12 cellular contexts compared by ENCODE assay signal in the genomic region with DNA sequence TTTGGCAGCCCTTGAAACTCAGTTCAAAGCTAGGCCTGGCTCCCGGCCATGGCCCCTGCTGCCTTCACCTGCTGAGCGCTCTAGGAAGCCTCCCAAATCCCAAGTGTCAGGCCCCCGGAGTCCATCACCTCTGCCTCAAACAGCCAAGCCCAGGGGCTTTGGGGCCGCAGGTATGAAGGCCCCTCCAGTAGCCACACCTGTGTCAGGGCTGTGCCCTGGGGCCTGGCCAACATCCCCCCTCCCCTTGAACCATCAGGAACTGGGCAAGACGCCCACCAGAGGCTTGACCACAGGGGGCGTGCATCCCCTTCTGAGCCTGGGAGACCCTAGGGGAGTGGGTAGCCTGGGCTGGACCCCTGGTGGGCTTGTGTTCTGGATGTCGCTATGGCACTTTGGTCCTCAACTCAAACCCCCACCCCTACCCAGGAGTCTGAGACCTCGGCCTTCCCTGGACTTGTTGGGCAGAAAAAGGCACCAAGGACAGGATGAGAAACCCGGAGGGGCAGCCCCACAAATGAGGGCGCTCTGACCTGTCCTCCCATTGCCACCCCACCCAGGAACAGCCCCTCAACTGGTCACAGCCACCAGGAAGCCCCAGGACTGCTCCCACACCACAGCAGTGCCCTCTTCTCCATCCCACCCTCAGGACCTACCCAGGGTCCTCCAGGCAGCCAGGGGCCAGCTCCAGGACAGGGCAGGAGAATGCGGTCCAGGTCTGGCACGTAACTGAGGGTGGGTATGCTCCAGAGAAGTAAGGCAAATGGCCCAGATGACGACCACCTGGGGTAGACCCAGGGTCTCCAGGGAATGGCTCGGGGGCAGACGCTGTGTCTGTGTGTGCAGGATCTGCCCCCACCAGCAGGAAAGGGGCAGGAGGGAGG. TPM values are rescaled to one million over a fixed set of nuclear protein-coding genes. Genes with fewer than 3 reads are reported as not detected.
A peak's percentile ranks its signal among the peaks of the same experiment; 100 is the strongest.
DNase-seq lines count a peak whose midpoint lies in the region; ATAC-seq and TF ChIP-seq lines count a peak whose summit lies in the region.
"Had no signal": no experiment of that assay in that cellular context is flagged by ENCODE, and none has a peak within 500 bp of the region (broad histone marks: within the 10 kb centered on the region; RNA-seq: fewer than 3 reads in every experiment).

No MANE protein-coding gene starts in this region.

- no peak overlapping the region for H4K91ac ChIP-seq in H9 (ENCODE audit: insufficient read length, low read depth, low read length)

- no peak overlapping the region for H2AK5ac ChIP-seq in H9 (ENCODE audit: insufficient read length, low read length)

- H3T11ph ChIP-seq in H9 (ENCODE audit: low read length), result no peak overlapping the region

- H3K23me2 ChIP-seq in H9 (ENCODE audit: insufficient read length, low read depth, low read length, poor library complexity, severe bottlenecking), result peaks cover 18% of the 10 kb centered on the region

- H3K27me3 ChIP-seq in H9 (ENCODE audit: insufficient read depth, low read length) (no peaks in the 10 kb centered on the region), osteoblast (ENCODE audit: insufficient read depth, low read length) (no peaks in the 10 kb centered on the region)

- H3K4me3 ChIP-seq in osteoblast (ENCODE audit: insufficient read depth, low read length), result no peak overlapping the region

- H3K4me1 ChIP-seq in H9 (ENCODE audit: insufficient read depth, low read length) (no peaks in the 10 kb centered on the region), osteoblast (ENCODE audit: insufficient read depth, low read length) (peaks cover 17% of the 10 kb centered on the region)

- H2AFZ ChIP-seq in H9 (ENCODE audit: low read length) (no peak overlapping the region), osteoblast (ENCODE audit: low read length) (no peak overlapping the region)

- peaks cover 2 to 6% of the 10 kb centered on the region in 2 donors for H3K36me3 Mint-ChIP-seq in activated T-cell treated with anti-CD3 and anti-CD28 coated beads, Interleukin-2, amount 50 U/mL, for 72 hours (ENCODE audit: insufficient read depth in 2 of 2)
- H3K36me3 Mint-ChIP-seq in H9 (ENCODE audit: insufficient read depth in 1 of 3, low read depth in 3 of 3), result peaks cover 2 to 18% (median 15%) of the 10 kb centered on the region in 3 experiments; a peak in 6 of 7 replicates
- H3K36me3 Mint-ChIP-seq in activated T-helper 1 cell treated with anti-CD3 and anti-CD28 coated beads, Interleukin-12 subunit alpha, Interleukin-12 subunit beta, Interleukin-2, Interleukin-4 antibody, amounts not matched to agents 30 ng/mL and 10 ng/mL and 1 ng/mL, durations not matched to agents 14 hours and 24 hours and 36 hours (ENCODE audit: low read depth), result peaks cover 17% of the 10 kb centered on the region

- H3K27ac ChIP-seq in H9 (ENCODE audit: insufficient read length, low read depth, low read length) (no peak overlapping the region), osteoblast (ENCODE audit: low read depth, low read length) (no peak overlapping the region)

- ATAC-seq in activated T-cell treated with anti-CD3 and anti-CD28 coated beads, Interleukin-2, amount 50 U/mL, for 72 hours (replicated peaks in 1 of 2), result no peak
- ATAC-seq in HG03342 (IDR thresholded peaks at IDR 0.05; ENCODE audit: unreplicated experiment), result no peak

- TF ChIP-seq CTCF in H9 (conservative IDR thresholded peaks at IDR 0.05) (no peak), osteoblast (IDR thresholded peaks at IDR 0.05; ENCODE audit: extremely low read depth, low read depth, low read length) (no peak)

- peak overlapping the region in 1 of 2 donors; percentile 41 for H3K4me3 Mint-ChIP-seq in activated T-cell treated with anti-CD3 and anti-CD28 coated beads, Interleukin-2, amount 50 U/mL, for 72 hours
- peak overlapping the region in 1 of 2 experiments; percentile 14; a peak in 1 of 5 replicates for H3K4me3 Mint-ChIP-seq in H9
- H3K4me3 Mint-ChIP-seq in activated T-helper 1 cell treated with anti-CD3 and anti-CD28 coated beads, Interleukin-12 subunit alpha, Interleukin-12 subunit beta, Interleukin-2, Interleukin-4 antibody, amounts not matched to agents 30 ng/mL and 10 ng/mL and 1 ng/mL, durations not matched to agents 14 hours and 24 hours and 36 hours, result no peak overlapping the region

- no peak overlapping the region for H2BK15ac ChIP-seq in H9 (ENCODE audit: low read depth, low read length)

- no peak overlapping the region for H3K56ac ChIP-seq in H9 (ENCODE audit: insufficient read length, low read depth, low read length)

- DNase-seq in activated T-cell treated with anti-CD3 and anti-CD28 coated beads, Interleukin-2, amount 50 U/mL, for 72 hours, result no peak
- DNase-seq in activated T-cell treated with anti-CD3 and anti-CD28 coated beads, Interleukin-2, amount 50 U/mL, for 1 hour, result no peak
- DNase-seq in H9 (peak; percentile 27), osteoblast (ENCODE audit: insufficient read length, low spot score, missing footprints) (peak; percentile 83), DMS153 (lab: John Stamatoyannopoulos, UW) (no peak), SIG-M5 treated with dmso at 0.1 percent for 504 hours (lab: John Stamatoyannopoulos, UW; ENCODE audit: unreplicated experiment) (no peak)
- DNase-seq in activated T-helper 1 cell treated with anti-CD3 and anti-CD28 coated beads, Interleukin-12 subunit alpha, Interleukin-12 subunit beta, Interleukin-2, Interleukin-4 antibody, amounts not matched to agents 30 ng/mL and 10 ng/mL and 1 ng/mL, durations not matched to agents 14 hours and 24 hours and 36 hours (ENCODE audit: low spot score), result no peak
- DNase-seq: amygdala, glutamatergic neuron, mesendoderm, MM.1S had no signal

- no CpG with 5 or more reads among the region's 15 CpGs for WGBS in H9 (ENCODE audit: extremely low coverage, insufficient read length, low lambda C conversion rate)

- no peak overlapping the region for H3K9ac ChIP-seq in H9 (ENCODE audit: extremely low read depth, insufficient read length, low read length)

- no peak overlapping the region for H3K18ac ChIP-seq in H9 (ENCODE audit: insufficient read length, low read depth, low read length)

- no peak overlapping the region for H2BK12ac ChIP-seq in H9 (ENCODE audit: insufficient read length, low read depth, low read length)

- H3K27ac Mint-ChIP-seq in activated T-cell treated with anti-CD3 and anti-CD28 coated beads, Interleukin-2, amount 50 U/mL, for 72 hours, result peak overlapping the region; percentile 77
- H3K27ac Mint-ChIP-seq in H9, result peak overlapping the region in 1 of 3 experiments; percentile 80; a peak in 2 of 7 replicates
- H3K27ac Mint-ChIP-seq in activated T-helper 1 cell treated with anti-CD3 and anti-CD28 coated beads, Interleukin-12 subunit alpha, Interleukin-12 subunit beta, Interleukin-2, Interleukin-4 antibody, amounts not matched to agents 30 ng/mL and 10 ng/mL and 1 ng/mL, durations not matched to agents 14 hours and 24 hours and 36 hours, result peak overlapping the region; percentile 44

- H3K23ac ChIP-seq in H9 (ENCODE audit: insufficient read length, low read depth, low read length), result no peak overlapping the region

- no peaks in the 10 kb centered on the region for H3K27me3 Mint-ChIP-seq in activated T-cell treated with anti-CD3 and anti-CD28 coated beads, Interleukin-2, amount 50 U/mL, for 72 hours (ENCODE audit: low read depth)
- H3K27me3 Mint-ChIP-seq in H9 (ENCODE audit: low read depth), result no peaks in the 10 kb centered on the region; the same call in 1 of the 2 replicates
- no peaks in the 10 kb centered on the region for H3K27me3 Mint-ChIP-seq in activated T-helper 1 cell treated with anti-CD3 and anti-CD28 coated beads, Interleukin-12 subunit alpha, Interleukin-12 subunit beta, Interleukin-2, Interleukin-4 antibody, amounts not matched to agents 30 ng/mL and 10 ng/mL and 1 ng/mL, durations not matched to agents 14 hours and 24 hours and 36 hours (ENCODE audit: insufficient read depth)

- H2BK5ac ChIP-seq in H9 (ENCODE audit: insufficient read length, low read length), result no peak overlapping the region

- no peak overlapping the region for H4K5ac ChIP-seq in H9 (ENCODE audit: insufficient read length, low read depth, low read length)

- H3K9me3 Mint-ChIP-seq in activated T-cell treated with anti-CD3 and anti-CD28 coated beads, Interleukin-2, amount 50 U/mL, for 72 hours, result no peaks in the 10 kb centered on the region
- peaks cover 0 to 1% of the 10 kb centered on the region in 2 experiments; a peak in 1 of 5 replicates for H3K9me3 Mint-ChIP-seq in H9
- H3K9me3 Mint-ChIP-seq in activated T-helper 1 cell treated with anti-CD3 and anti-CD28 coated beads, Interleukin-12 subunit alpha, Interleukin-12 subunit beta, Interleukin-2, Interleukin-4 antibody, amounts not matched to agents 30 ng/mL and 10 ng/mL and 1 ng/mL, durations not matched to agents 14 hours and 24 hours and 36 hours, result no peaks in the 10 kb centered on the region

- peaks cover 57% of the 10 kb centered on the region for H3K4me1 Mint-ChIP-seq in activated T-cell treated with anti-CD3 and anti-CD28 coated beads, Interleukin-2, amount 50 U/mL, for 72 hours (ENCODE audit: low read depth)
- peaks cover 19 to 29% of the 10 kb centered on the region in 2 experiments for H3K4me1 Mint-ChIP-seq in H9
- peaks cover 40% of the 10 kb centered on the region for H3K4me1 Mint-ChIP-seq in activated T-helper 1 cell treated with anti-CD3 and anti-CD28 coated beads, Interleukin-12 subunit alpha, Interleukin-12 subunit beta, Interleukin-2, Interleukin-4 antibody, amounts not matched to agents 30 ng/mL and 10 ng/mL and 1 ng/mL, durations not matched to agents 14 hours and 24 hours and 36 hours (ENCODE audit: low read depth)

- no peak overlapping the region for H3K4me2 ChIP-seq in H9 (ENCODE audit: insufficient read depth, insufficient read length, low read length)
- H3K4me2 ChIP-seq in osteoblast (ENCODE audit: insufficient read depth, low read length), result no peak overlapping the region

- H4K8ac ChIP-seq in H9 (replicated peaks; ENCODE audit: insufficient read length, low read depth, low read length), result no peak overlapping the region

- H3K79me2 ChIP-seq in H9 (ENCODE audit: insufficient read depth, low read length) (no peaks in the 10 kb centered on the region; the same call in 1 of the 2 replicates), osteoblast (ENCODE audit: insufficient read depth, low read length) (peaks cover 56% of the 10 kb centered on the region)

- no peak overlapping the region for H3K4ac ChIP-seq in H9 (ENCODE audit: low read depth, low read length)

- H3K14ac ChIP-seq in H9 (ENCODE audit: insufficient read depth, low read length), result no peak overlapping the region; the same call in 1 of the 2 replicates

- H3K79me1 ChIP-seq in H9 (ENCODE audit: insufficient read depth, low read depth, low read length, poor library complexity, severe bottlenecking), result peaks cover 3% of the 10 kb centered on the region

- no peak overlapping the region for H2BK120ac ChIP-seq in H9 (ENCODE audit: low read depth, low read length, poor library complexity, severe bottlenecking)

- H3K9me3 ChIP-seq in H9 (ENCODE audit: control insufficient read depth, low read depth, low read length), result no peaks in the 10 kb centered on the region
- H3K9me3 ChIP-seq in osteoblast (ENCODE audit: low read depth, low read length), result no peaks in the 10 kb centered on the region

- H2BK20ac ChIP-seq in H9 (ENCODE audit: low read depth, low read length, poor library complexity, severe bottlenecking), result no peak overlapping the region

- H3K36me3 ChIP-seq in osteoblast (ENCODE audit: insufficient read depth, low read length), result peaks cover 15% of the 10 kb centered on the region

- intact Hi-C loops in activated T-helper 1 cell treated with anti-CD3 and anti-CD28 coated beads, Interleukin-12 subunit alpha, Interleukin-12 subunit beta, Interleukin-2, Interleukin-4 antibody, amounts not matched to agents 30 ng/mL and 10 ng/mL and 1 ng/mL, durations not matched to agents 14 hours and 24 hours and 36 hours (cut with micrococcal nuclease), result no loop called here

- H4K20me1 ChIP-seq in H9 (ENCODE audit: control insufficient read depth, insufficient read depth, insufficient read length) (no peaks in the 10 kb centered on the region), osteoblast (ENCODE audit: insufficient read depth, low read length) (peaks cover 36% of the 10 kb centered on the region)

RNA-seq across cellular contexts. Expression of a gene that starts 4.2 kb away (rescaled TPM):
- 10 to 100 TPM; 56.4 to 63.1 TPM for total RNA-seq in activated T-cell treated with anti-CD3 and anti-CD28 coated beads, Interleukin-2, amount 50 U/mL, for 72 hours
- total RNA-seq in H9 (2021) (62.7 and 67.0 TPM in 2 replicates), osteoblast (51.9 and 55.7 TPM in 2 replicates)
- total RNA-seq in activated T-helper 1 cell treated with anti-CD3 and anti-CD28 coated beads, Interleukin-12 subunit alpha, Interleukin-12 subunit beta, Interleukin-2, Interleukin-4 antibody, amounts not matched to agents 30 ng/mL and 10 ng/mL and 1 ng/mL, durations not matched to agents 14 hours and 24 hours and 36 hours, result 136 and 140 TPM in 2 replicates

RNA-seq across cellular contexts. Expression of a gene that starts 4.8 kb away (rescaled TPM):
- total RNA-seq in activated T-cell treated with anti-CD3 and anti-CD28 coated beads, Interleukin-2, amount 50 U/mL, for 72 hours, result 10 to 100 TPM; 20.4 to 22.1 TPM
- 27.3 and 30.4 TPM in 2 replicates for total RNA-seq in H9 (2021)
- 27.4 and 28.4 TPM in 2 replicates for total RNA-seq in activated T-helper 1 cell treated with anti-CD3 and anti-CD28 coated beads, Interleukin-12 subunit alpha, Interleukin-12 subunit beta, Interleukin-2, Interleukin-4 antibody, amounts not matched to agents 30 ng/mL and 10 ng/mL and 1 ng/mL, durations not matched to agents 14 hours and 24 hours and 36 hours
- 37.1 and 38.0 TPM in 2 replicates for total RNA-seq in osteoblast

RNA-seq across cellular contexts. Expression of a gene that starts 5.0 kb away (rescaled TPM):
- 100 to 1,000 TPM; 172 to 206 TPM for total RNA-seq in activated T-cell treated with anti-CD3 and anti-CD28 coated beads, Interleukin-2, amount 50 U/mL, for 72 hours
- total RNA-seq in H9 (2021) (150 and 156 TPM in 2 replicates), osteoblast (3.2 and 4.0 TPM in 2 replicates)
- total RNA-seq in activated T-helper 1 cell treated with anti-CD3 and anti-CD28 coated beads, Interleukin-12 subunit alpha, Interleukin-12 subunit beta, Interleukin-2, Interleukin-4 antibody, amounts not matched to agents 30 ng/mL and 10 ng/mL and 1 ng/mL, durations not matched to agents 14 hours and 24 hours and 36 hours, result 134 and 139 TPM in 2 replicates

RNA-seq across cellular contexts. Expression of a gene that starts 32.2 kb away (rescaled TPM):
- 1 to 10 TPM; 1.4 to 4.0 TPM for total RNA-seq in activated T-cell treated with anti-CD3 and anti-CD28 coated beads, Interleukin-2, amount 50 U/mL, for 72 hours
- total RNA-seq in H9 (2021) (2.3 and 2.4 TPM in 2 replicates), osteoblast (3.8 and 4.3 TPM in 2 replicates)
- total RNA-seq in activated T-helper 1 cell treated with anti-CD3 and anti-CD28 coated beads, Interleukin-12 subunit alpha, Interleukin-12 subunit beta, Interleukin-2, Interleukin-4 antibody, amounts not matched to agents 30 ng/mL and 10 ng/mL and 1 ng/mL, durations not matched to agents 14 hours and 24 hours and 36 hours, result 2.5 and 5.5 TPM in 2 replicates

Comparison
In these comparisons a context has a peak if more than half of its experiments do, and no peak if none do; other contexts are left out.
1. DNase-seq: peak in H9 (single experiment) and osteoblast (single experiment); none in activated T-cell treated with anti-CD3 and anti-CD28 coated beads, Interleukin-2, amount 50 U/mL, for 72 hours (0 of 2), activated T-cell treated with anti-CD3 and anti-CD28 coated beads, Interleukin-2, amount 50 U/mL, for 1 hour (single experiment), activated T-helper 1 cell treated with anti-CD3 and anti-CD28 coated beads, Interleukin-12 subunit alpha, Interleukin-12 subunit beta, Interleukin-2, Interleukin-4 antibody, amounts not matched to agents 30 ng/mL and 10 ng/mL and 1 ng/mL, durations not matched to agents 14 hours and 24 hours and 36 hours (single experiment), DMS153 (single experiment) and SIG-M5 treated with dmso at 0.1 percent for 504 hours (single experiment).
2. RNA of a gene that starts 5.0 kb away (total RNA-seq): 172 to 206 TPM in activated T-cell treated with anti-CD3 and anti-CD28 coated beads, Interleukin-2, amount 50 U/mL, for 72 hours, 150 to 156 TPM in H9 and 134 to 139 TPM in activated T-helper 1 cell treated with anti-CD3 and anti-CD28 coated beads, Interleukin-12 subunit alpha, Interleukin-12 subunit beta, Interleukin-2, Interleukin-4 antibody, amounts not matched to agents 30 ng/mL and 10 ng/mL and 1 ng/mL, durations not matched to agents 14 hours and 24 hours and 36 hours; 3.2 to 4.0 TPM in osteoblast; every median in the first group is over 10 times any median in the second.